37 cellular contexts compared by ENCODE assay signal in genomic region chr6:124303971-124304370, GRCh38.
"Had no signal": no experiment of that assay in that cellular context is flagged by ENCODE, and none has a peak within 500 bp of the region (broad histone marks: within the 10 kb centered on the region; RNA-seq: fewer than 3 reads in every experiment).

No MANE protein-coding gene starts in this region.

- H3K9me3 Mint-ChIP-seq: activated B cell treated with CpG ODN at 0.5 μM for 24 hours; activated CD4-positive, alpha-beta T cell treated with anti-CD3 and anti-CD28 coated beads, Interleukin-2, amount 10 ng/mL, durations not matched to agents 24 days and 14 days; activated naive CD8-positive, alpha-beta T cell treated with anti-CD3 and anti-CD28 coated beads for 36 hours; activated T-helper 1 cell treated with anti-CD3 and anti-CD28 coated beads, Interleukin-12 subunit alpha, Interleukin-12 subunit beta, Interleukin-2, Interleukin-4 antibody, amounts not matched to agents 30 ng/mL and 10 ng/mL and 1 ng/mL, durations not matched to agents 14 hours and 24 hours and 36 hours; activated T-helper 17 cell treated with anti-CD3 and anti-CD28 coated beads, Interleukin-2, amount 50 U/mL, for 72 hours; T-helper 1 cell treated with Interleukin-12 subunit alpha and Interleukin-12 subunit beta and Interleukin-4 antibody, amounts not matched to agents 30 μg/mL and 1 μg/mL, for 36 hours had no signal

- H3K9me3 ChIP-seq: adrenal gland, body of pancreas, breast epithelium had no signal

- H3K36me3 Mint-ChIP-seq: activated CD4-positive, alpha-beta memory T cell treated with anti-CD3 and anti-CD28 coated beads for 36 hours; activated naive CD4-positive, alpha-beta T cell treated with anti-CD3 and anti-CD28 coated beads, Interleukin-2, amount 50 U/mL, for 72 hours; activated naive CD8-positive, alpha-beta T cell treated with anti-CD3 and anti-CD28 coated beads for 36 hours had no signal

- DNase-seq: activated B cell treated with CpG ODN at 0.5 μM for 24 hours; activated CD4-positive, alpha-beta memory T cell treated with anti-CD3 and anti-CD28 coated beads for 36 hours; activated CD4-positive, alpha-beta T cell treated with anti-CD3 and anti-CD28 coated beads for 4 hours; activated CD4-positive, alpha-beta T cell treated with anti-CD3 and anti-CD28 coated beads, Interleukin-2, amount 10 ng/mL, durations not matched to agents 24 days and 14 days; activated CD4-positive, alpha-beta T cell treated with anti-CD3 and anti-CD28 coated beads, Interleukin-2, amount 50 U/mL, for 1 hour; activated CD4-positive, alpha-beta T cell treated with anti-CD3 and anti-CD28 coated beads, Interleukin-2, amount 50 U/mL, for 4 hours; activated CD4-positive, CD25-positive, alpha-beta regulatory T cell treated with anti-CD3 and anti-CD28 coated beads, Interleukin-2, amount 50 U/mL, for 72 hours; activated CD8-positive, alpha-beta memory T cell treated with anti-CD3 and anti-CD28 coated beads, Interleukin-2, amount 50 U/mL, for 4 hours; activated CD8-positive, alpha-beta T cell treated with anti-CD3 and anti-CD28 coated beads for 36 hours; activated effector memory CD4-positive, alpha-beta T cell treated with anti-CD3 and anti-CD28 coated beads, Interleukin-2, amount 50 U/mL, for 16 hours; activated gamma-delta T cell treated with Interleukin-2 at 50 U/mL for 16 hours; activated naive CD4-positive, alpha-beta T cell; activated naive CD4-positive, alpha-beta T cell treated with anti-CD3 and anti-CD28 coated beads for 36 hours; activated naive CD4-positive, alpha-beta T cell treated with anti-CD3 and anti-CD28 coated beads, Interleukin-2, amount 50 U/mL, for 16 hours; activated naive CD8-positive, alpha-beta T cell treated with anti-CD3 and anti-CD28 coated beads for 36 hours; activated T-cell treated with anti-CD3 and anti-CD28 coated beads for 4 hours; activated T-cell treated with anti-CD3 and anti-CD28 coated beads, Interleukin-2, amount 50 U/mL, for 1 hour; activated T-cell treated with anti-CD3 and anti-CD28 coated beads, Interleukin-2, amount 50 U/mL, for 4 hours; activated T-cell treated with anti-CD3 and anti-CD28 coated beads, Interleukin-2, amount 50 U/mL, for 72 hours; adrenal gland; amniotic stem cell; aorta; body of pancreas; brain microvascular endothelial cell; central memory CD4-positive, alpha-beta T cell; T-helper 1 cell; T-helper 2 cell; T-helper 9 cell had no signal

- H3K4me3 ChIP-seq: adrenal gland, body of pancreas, breast epithelium had no signal

- H3K4me1 ChIP-seq: adrenal gland, body of pancreas, breast epithelium had no signal

- H3K4me3 Mint-ChIP-seq: activated B cell treated with CpG ODN at 0.5 μM for 24 hours; activated CD4-positive, alpha-beta memory T cell treated with anti-CD3 and anti-CD28 coated beads for 36 hours; activated CD4-positive, alpha-beta T cell treated with anti-CD3 and anti-CD28 coated beads, Interleukin-2, amount 10 ng/mL, durations not matched to agents 24 days and 14 days; activated CD8-positive, alpha-beta T cell treated with anti-CD3 and anti-CD28 coated beads for 36 hours; activated naive CD4-positive, alpha-beta T cell treated with anti-CD3 and anti-CD28 coated beads for 36 hours; activated naive CD8-positive, alpha-beta T cell treated with anti-CD3 and anti-CD28 coated beads for 36 hours; activated T-cell treated with anti-CD3 and anti-CD28 coated beads, Interleukin-2, amount 50 U/mL, for 4 hours; activated T-cell treated with anti-CD3 and anti-CD28 coated beads, Interleukin-2, amount 50 U/mL, for 72 hours; activated T-helper 1 cell treated with anti-CD3 and anti-CD28 coated beads, Interleukin-12 subunit alpha, Interleukin-12 subunit beta, Interleukin-2, Interleukin-4 antibody, amounts not matched to agents 30 ng/mL and 10 ng/mL and 1 ng/mL, durations not matched to agents 14 hours and 24 hours and 36 hours; activated T-helper 17 cell treated with anti-CD3 and anti-CD28 coated beads, Interleukin-2, amount 50 U/mL, for 72 hours; T-helper 1 cell treated with Interleukin-12 subunit alpha and Interleukin-12 subunit beta and Interleukin-4 antibody, amounts not matched to agents 30 μg/mL and 1 μg/mL, for 36 hours; T-helper 2 cell treated with Interferon-gamma antibody and Interleukin-4, amounts not matched to agents 5 μg/mL and 100 μg/mL, for 36 hours had no signal

- H3K27ac ChIP-seq: adrenal gland, body of pancreas, brain microvascular endothelial cell, breast epithelium, VCaP had no signal

- ATAC-seq: activated CD8-positive, alpha-beta T cell treated with anti-CD3 and anti-CD28 coated beads for 36 hours; activated naive CD4-positive, alpha-beta T cell treated with anti-CD3 and anti-CD28 coated beads, Interleukin-2, amount 50 U/mL, for 72 hours; activated T-cell treated with anti-CD3 and anti-CD28 coated beads, Interleukin-2, amount 50 U/mL, for 4 hours; activated T-cell treated with anti-CD3 and anti-CD28 coated beads, Interleukin-2, amount 50 U/mL, for 72 hours; activated T-helper 17 cell treated with anti-CD3 and anti-CD28 coated beads, Interleukin-2, amount 50 U/mL, for 72 hours; body of pancreas had no signal

- H3K4me1 Mint-ChIP-seq: activated B cell treated with CpG ODN at 0.5 μM for 24 hours; activated CD4-positive, alpha-beta T cell treated with anti-CD3 and anti-CD28 coated beads, Interleukin-2, amount 10 ng/mL, durations not matched to agents 24 days and 14 days; activated naive CD8-positive, alpha-beta T cell treated with anti-CD3 and anti-CD28 coated beads for 36 hours; activated T-helper 17 cell treated with anti-CD3 and anti-CD28 coated beads, Interleukin-2, amount 50 U/mL, for 72 hours had no signal

- H3K36me3 ChIP-seq: adrenal gland, brain microvascular endothelial cell, breast epithelium had no signal

- H3K27ac Mint-ChIP-seq: activated B cell treated with CpG ODN at 0.5 μM for 24 hours; activated CD4-positive, alpha-beta memory T cell treated with anti-CD3 and anti-CD28 coated beads for 36 hours; activated CD4-positive, alpha-beta T cell treated with anti-CD3 and anti-CD28 coated beads, Interleukin-2, amount 10 ng/mL, durations not matched to agents 24 days and 14 days; activated CD8-positive, alpha-beta T cell treated with anti-CD3 and anti-CD28 coated beads for 36 hours; activated naive CD4-positive, alpha-beta T cell treated with anti-CD3 and anti-CD28 coated beads for 36 hours; activated naive CD4-positive, alpha-beta T cell treated with anti-CD3 and anti-CD28 coated beads, Interleukin-2, amount 50 U/mL, for 72 hours; activated naive CD8-positive, alpha-beta T cell treated with anti-CD3 and anti-CD28 coated beads for 36 hours; activated T-cell treated with anti-CD3 and anti-CD28 coated beads, Interleukin-2, amount 50 U/mL, for 72 hours; activated T-helper 1 cell treated with anti-CD3 and anti-CD28 coated beads, Interleukin-12 subunit alpha, Interleukin-12 subunit beta, Interleukin-2, Interleukin-4 antibody, amounts not matched to agents 30 ng/mL and 10 ng/mL and 1 ng/mL, durations not matched to agents 14 hours and 24 hours and 36 hours; activated T-helper 17 cell treated with anti-CD3 and anti-CD28 coated beads, Interleukin-2, amount 50 U/mL, for 72 hours; T-helper 1 cell treated with Interleukin-12 subunit alpha and Interleukin-12 subunit beta and Interleukin-4 antibody, amounts not matched to agents 30 μg/mL and 1 μg/mL, for 36 hours; T-helper 2 cell treated with Interferon-gamma antibody and Interleukin-4, amounts not matched to agents 5 μg/mL and 100 μg/mL, for 36 hours had no signal

- FAIRE-seq: astrocyte, TTC549 had no signal

- H3K27me3 ChIP-seq: adrenal gland, body of pancreas, brain microvascular endothelial cell, breast epithelium had no signal
